In genomic region chr22:36775589-36775965, GRCh38 we compare ENCODE assay signal across 8 cellular contexts. TPM values are rescaled to one million over a fixed set of nuclear protein-coding genes. Genes with fewer than 3 reads are reported as not detected.
DNase-seq lines count a peak whose midpoint lies in the region; ATAC-seq, FAIRE-seq and TF ChIP-seq lines count a peak whose summit lies in the region.

No MANE protein-coding gene starts in this region.

- H3K36me3 ChIP-seq in KOPT-K1 (ENCODE audit: insufficient read depth, low read length) = no peaks in the 10 kb centered on the region
- H3K36me3 ChIP-seq in endothelial cell of umbilical vein (ENCODE audit: control insufficient read depth in 2 of 2, extremely low read depth in 1 of 2, insufficient read depth in 2 of 2, low read length in 2 of 2) = no peaks in the 10 kb centered on the region
- H3K36me3 ChIP-seq in thyroid gland = no peaks in the 10 kb centered on the region

- BruUV-seq in endothelial cell of umbilical vein (replicated peaks; lab: Mats Ljungman, UMichigan) = no TSS peak

- peak overlapping the region; percentile 59 to 93 (median 75) for H3K4me3 ChIP-seq in endothelial cell of umbilical vein (replicated peaks in 1 of 3; ENCODE audit: insufficient read depth in 1 of 3, low read depth in 1 of 3, low read length in 3 of 3)
- peak overlapping the region; percentile 23 to 89 (median 35) for H3K4me3 ChIP-seq in thyroid gland (replicated peaks in 1 of 3)

- ATAC-seq in natural killer cell = no peak
- no peak for ATAC-seq in HG03565 (IDR thresholded peaks at IDR 0.05; ENCODE audit: unreplicated experiment)

- no peaks in the 10 kb centered on the region for H3K9me3 ChIP-seq in KOPT-K1 (ENCODE audit: insufficient read depth, low read length, poor library complexity, severe bottlenecking)
- no peaks in the 10 kb centered on the region for H3K9me3 ChIP-seq in endothelial cell of umbilical vein (replicated peaks; ENCODE audit: control insufficient read depth, insufficient read depth, low read length)
- H3K9me3 ChIP-seq in thyroid gland = no peaks in the 10 kb centered on the region

- no peaks in the 10 kb centered on the region for H3K27me3 Mint-ChIP-seq in natural killer cell (ENCODE audit: low read depth in 2 of 2)

- no peaks in the 10 kb centered on the region for H3K9me1 ChIP-seq in endothelial cell of umbilical vein (replicated peaks; ENCODE audit: control insufficient read depth, extremely low read depth, insufficient read depth, low read length)

- H3K27me3 ChIP-seq in endothelial cell of umbilical vein (ENCODE audit: control insufficient read depth in 2 of 2, insufficient read depth in 2 of 2, low read length in 2 of 2) (no peaks in the 10 kb centered on the region), thyroid gland (no peaks in the 10 kb centered on the region)

- peak overlapping the region; percentile 87 for H3K4me3 Mint-ChIP-seq in natural killer cell

- TF ChIP-seq POLR2A in endothelial cell of umbilical vein (IDR thresholded peaks at IDR 0.05; ENCODE audit: low read depth, low read length) (no peak), thyroid gland (IDR thresholded peaks at IDR 0.05) (no peak)

- POLR2A ChIA-PET in endothelial cell of umbilical vein (lab: Charles Lee) = no interaction called here

- intact Hi-C loops in endothelial cell of umbilical vein (cut with micrococcal nuclease) (loop anchor here (2.0 kb wide), 1 partner anchor 19 kb away; no protein-coding TSS in a partner anchor), natural killer cell (cut with micrococcal nuclease) (loop anchor here (10.0 kb wide), 1 partner anchor 709 kb away; the partner anchor contains the start of gene MFNG), thyroid gland (cut with DNase I) (no loop called here)

- dilution Hi-C loops in endothelial cell of umbilical vein (cut with MboI; ENCODE audit: extremely low pct_ligation_motif_present, low sequenced_read_pairs) = loop anchor here (10.0 kb wide), 1 partner anchor 59 kb away; no protein-coding TSS in a partner anchor

- peak overlapping the region; percentile 92 to 94 for H3K27ac Mint-ChIP-seq in natural killer cell

- H3K36me3 Mint-ChIP-seq in natural killer cell = no peaks in the 10 kb centered on the region

- no peaks in the 10 kb centered on the region for H3K79me2 ChIP-seq in endothelial cell of umbilical vein (ENCODE audit: control insufficient read depth, insufficient read depth, low read length)

- CTCF ChIA-PET in endothelial cell of umbilical vein (lab: Charles Lee) = interaction anchor here (0.8 to 3.8 kb wide), 14 partner anchors 8 to 423 kb away, joined by 3 to 75 read pairs (median 4); no protein-coding TSS in a partner anchor

- H4K20me1 ChIP-seq in endothelial cell of umbilical vein (replicated peaks; ENCODE audit: control insufficient read depth, extremely low read depth, insufficient read depth, low read length) = no peaks in the 10 kb centered on the region

- peak; percentile 4 for DNase-seq in NCI-H2196 (lab: John Stamatoyannopoulos, UW; ENCODE audit: unreplicated experiment)
- DNase-seq in NCI-H2196 treated with DMSO at 0.1 percent for 48 hours (lab: John Stamatoyannopoulos, UW; ENCODE audit: unreplicated experiment) = no peak
- peak; percentile 26 to 36 for DNase-seq in activated CD4-positive, alpha-beta T cell treated with anti-CD3 and anti-CD28 coated beads, Interleukin-2, amount 50 U/mL, for 48 hours
- peak; percentile 31 for DNase-seq in endothelial cell of umbilical vein (ENCODE audit: low read depth, low spot score)
- no peak for DNase-seq in natural killer cell
- DNase-seq in thyroid gland = peak; percentile 67 to 69

- no peak for FAIRE-seq in endothelial cell of umbilical vein (lab: Jason Lieb, UNC)

- H3K27ac ChIP-seq in KOPT-K1 (ENCODE audit: low read depth, low read length, poor library complexity, severe bottlenecking) (peak overlapping the region; percentile 40), endothelial cell of umbilical vein (ENCODE audit: insufficient read depth, low read depth, low read length) (no peak overlapping the region), thyroid gland (peak overlapping the region; percentile 59 to 92 (median 85))

- no peaks in the 10 kb centered on the region for H3K9me3 Mint-ChIP-seq in natural killer cell

- peaks cover 10% of the 10 kb centered on the region for H3K4me1 ChIP-seq in endothelial cell of umbilical vein (ENCODE audit: control insufficient read depth, extremely low read depth, insufficient read depth, low read length)
- peaks cover 20 to 44% of the 10 kb centered on the region in 2 donors for H3K4me1 ChIP-seq in thyroid gland

- peak overlapping the region; percentile 69 for H3K4me2 ChIP-seq in endothelial cell of umbilical vein (ENCODE audit: insufficient read depth, low read length)

- TF ChIP-seq CTCF in endothelial cell of umbilical vein (IDR thresholded peaks at IDR 0.05; ENCODE audit: extremely low read depth in 1 of 2, insufficient read depth in 1 of 2, low read depth in 1 of 2, low read length in 2 of 2) = no peak
- TF ChIP-seq CTCF in natural killer cell (IDR thresholded peaks at IDR 0.05) = no peak
- TF ChIP-seq CTCF in thyroid gland (IDR thresholded peaks at IDR 0.05) = no peak

- H2AFZ ChIP-seq in endothelial cell of umbilical vein (ENCODE audit: low read depth, low read length) = peak overlapping the region; percentile 81

- peaks cover 22 to 23% of the 10 kb centered on the region in 2 donors for H3K4me1 Mint-ChIP-seq in natural killer cell

- WGBS in thyroid gland, 2 donors = 0 to 2% methylated on average over 12 to 18 of the region's 23 CpGs

- peak overlapping the region; percentile 60 for H3K9ac ChIP-seq in endothelial cell of umbilical vein (replicated peaks; ENCODE audit: extremely low read depth, insufficient read depth, low read length)

TF ChIP-seq in endothelial cell of umbilical vein, 7 proteins besides CTCF, POLR2A, EP300 and RAD21:
- TF ChIP-seq POLR2AphosphoS5 (IDR thresholded peaks at IDR 0.05; ENCODE audit: insufficient read depth, low read depth, low read length) (no peak), MAX (IDR thresholded peaks at IDR 0.05; ENCODE audit: insufficient read depth, insufficient read length) (no peak), MYC (IDR thresholded peaks at IDR 0.05; ENCODE audit: low read depth, low read length) (no peak), EZH2 (IDR thresholded peaks at IDR 0.05; ENCODE audit: borderline replicate concordance, low read depth, low read length, severe bottlenecking) (no peak), FOS (IDR thresholded peaks at IDR 0.05; ENCODE audit: borderline replicate concordance, insufficient read depth, low read length) (no peak), GATA2 (IDR thresholded peaks at IDR 0.05; ENCODE audit: insufficient read depth, insufficient read length, low read depth, low read length) (no peak), JUN (IDR thresholded peaks at IDR 0.05; ENCODE audit: borderline replicate concordance, insufficient read depth, insufficient read length, low read depth) (no peak)

RNA-seq across cellular contexts. Expression of gene IFT27, which starts 0.3 kb away (rescaled TPM):
- 30.5 and 33.7 TPM in 2 replicates for total RNA-seq in endothelial cell of umbilical vein
- 28.2 and 29.9 TPM in 2 replicates for polyA plus RNA-seq in endothelial cell of umbilical vein
- polyA plus RNA-seq in endothelial cell of umbilical vein (2011; cell fraction: cytosol; rRNA removed) = 19.3 and 22.9 TPM in 2 replicates
- 90.3 and 98.1 TPM in 2 replicates for polyA plus RNA-seq in endothelial cell of umbilical vein (2011; cell fraction: nucleus; rRNA removed)
- 23.0 and 23.7 TPM in 2 replicates for polyA plus RNA-seq in endothelial cell of umbilical vein (2012)
- 18.3 and 22.5 TPM in 2 replicates for polyA minus RNA-seq in endothelial cell of umbilical vein
- 6.8 TPM for polyA minus RNA-seq in endothelial cell of umbilical vein (2011; cell fraction: cytosol; rRNA and poly(A)+ RNA removed)
- polyA minus RNA-seq in endothelial cell of umbilical vein (2011; cell fraction: nucleus; rRNA and poly(A)+ RNA removed) = 18.1 and 21.9 TPM in 2 replicates
- total RNA-seq in natural killer cell = 10 to 100 TPM; 16.5 to 30.1 (median 27.1) TPM
- total RNA-seq in thyroid gland = 10 to 100 TPM; 25.1 to 39.2 (median 36.3) TPM

RNA-seq across cellular contexts. Expression of gene PVALB, which starts 41.3 kb away (rescaled TPM):
- total RNA-seq in endothelial cell of umbilical vein = not detected in 2 replicates
- polyA plus RNA-seq in endothelial cell of umbilical vein = not detected in 2 replicates
- polyA plus RNA-seq in endothelial cell of umbilical vein (2011; cell fraction: cytosol; rRNA removed) = not detected in 2 replicates
- polyA plus RNA-seq in endothelial cell of umbilical vein (2011; cell fraction: nucleus; rRNA removed) = not detected in 2 replicates
- not detected in 2 replicates for polyA plus RNA-seq in endothelial cell of umbilical vein (2012)
- not detected in 2 replicates for polyA minus RNA-seq in endothelial cell of umbilical vein
- not detected for polyA minus RNA-seq in endothelial cell of umbilical vein (2011; cell fraction: cytosol; rRNA and poly(A)+ RNA removed)
- polyA minus RNA-seq in endothelial cell of umbilical vein (2011; cell fraction: nucleus; rRNA and poly(A)+ RNA removed) = not detected in 2 replicates
- total RNA-seq in natural killer cell = under 1 TPM in 1 of 3 donors, not detected in 2; 0.99 TPM
- not detected for total RNA-seq in thyroid gland

Comparison
In these comparisons a context has a peak if more than half of its experiments do, and no peak if none do; other contexts are left out.
1. DNase-seq: peak in NCI-H2196 (single experiment), activated CD4-positive, alpha-beta T cell treated with anti-CD3 and anti-CD28 coated beads, Interleukin-2, amount 50 U/mL, for 48 hours (2 of 2), endothelial cell of umbilical vein (single experiment) and thyroid gland (2 of 2); none in NCI-H2196 treated with DMSO at 0.1 percent for 48 hours (single experiment) and natural killer cell (single experiment).